12 cellular contexts compared by ENCODE assay signal in the genomic region with DNA sequence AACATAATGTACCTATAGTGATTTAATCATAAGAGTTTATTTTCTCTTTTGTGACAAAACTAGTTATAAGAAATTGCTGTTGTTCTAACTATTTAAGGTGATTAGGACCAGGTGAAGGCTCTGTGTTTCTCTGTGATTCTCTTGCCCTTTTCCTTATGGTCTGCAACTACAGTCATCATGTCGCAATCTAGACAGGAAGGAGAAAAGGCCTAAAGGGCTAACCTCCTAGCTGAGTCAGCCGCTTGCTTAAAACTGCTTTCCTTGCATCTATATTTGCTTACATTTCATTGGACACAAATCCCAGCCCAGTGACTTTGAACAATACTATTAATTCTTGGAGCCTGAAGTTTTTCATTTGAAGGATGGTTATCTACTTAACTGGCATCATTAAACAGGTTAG.
DNase-seq lines count a peak whose midpoint lies in the region; TF ChIP-seq lines count a peak whose summit lies in the region.
"Had no signal": no experiment of that assay in that cellular context is flagged by ENCODE, and none has a peak within 500 bp of the region (broad histone marks: within the 10 kb centered on the region; RNA-seq: fewer than 3 reads in every experiment).

No MANE protein-coding gene starts in this region.

- peaks cover 20% of the 10 kb centered on the region for H3K4me1 Mint-ChIP-seq in progenitor cell of endocrine pancreas (ENCODE audit: low read depth)

- H3K36me3 Mint-ChIP-seq in progenitor cell of endocrine pancreas (ENCODE audit: insufficient read depth) = peaks cover 29% of the 10 kb centered on the region

- DNase-seq in AG20443 (ENCODE audit: low spot score) (peak; percentile 60), MG63 (peak; percentile 32), brain pericyte (ENCODE audit: low read depth, low spot score) (peak; percentile 32), lung microvascular endothelial cell (ENCODE audit: low read depth in 2 of 2) (peak; percentile 53 to 82), T-helper 2 cell (no peak), COR-L47 (lab: John Stamatoyannopoulos, UW) (no peak), progenitor cell of endocrine pancreas (ENCODE audit: low spot score, unreplicated experiment) (no peak), iPS-NIHi11 (ENCODE audit: low spot score) (no peak)
- DNase-seq: DMS153; NCI-H1694; stimulated activated naive CD4-positive, alpha-beta T cell had no signal

- no peaks in the 10 kb centered on the region for H3K27me3 ChIP-seq in MG63

- no peaks in the 10 kb centered on the region for H3K9me3 ChIP-seq in MG63
- H3K9me3 ChIP-seq: prostate gland had no signal

- no peaks in the 10 kb centered on the region for H3K27me3 Mint-ChIP-seq in progenitor cell of endocrine pancreas

- H3K9me3 Mint-ChIP-seq in progenitor cell of endocrine pancreas (ENCODE audit: low read depth) = no peaks in the 10 kb centered on the region

- H3K27ac Mint-ChIP-seq in progenitor cell of endocrine pancreas = no peak overlapping the region

- H3K4me3 Mint-ChIP-seq in progenitor cell of endocrine pancreas (ENCODE audit: low read depth) = no peak overlapping the region

- H3K36me3 ChIP-seq in MG63 = peaks cover 2% of the 10 kb centered on the region; the same call in 1 of the 2 replicates
- H3K36me3 ChIP-seq: prostate gland had no signal

- no peak overlapping the region for H3K4me3 ChIP-seq in MG63
- H3K4me3 ChIP-seq: prostate gland had no signal

- no peak for TF ChIP-seq CTCF in progenitor cell of endocrine pancreas (IDR thresholded peaks at IDR 0.05; ENCODE audit: unreplicated experiment)

Comparison
In these comparisons a context has a peak if more than half of its experiments do, and no peak if none do; other contexts are left out.
1. DNase-seq: peak in AG20443 (single experiment), MG63 (single experiment), brain pericyte (single experiment) and lung microvascular endothelial cell (2 of 2); none in T-helper 2 cell (0 of 5), COR-L47 (single experiment), progenitor cell of endocrine pancreas (single experiment) and iPS-NIHi11 (single experiment).